2 cellular contexts compared by ENCODE assay signal in the genomic region with DNA sequence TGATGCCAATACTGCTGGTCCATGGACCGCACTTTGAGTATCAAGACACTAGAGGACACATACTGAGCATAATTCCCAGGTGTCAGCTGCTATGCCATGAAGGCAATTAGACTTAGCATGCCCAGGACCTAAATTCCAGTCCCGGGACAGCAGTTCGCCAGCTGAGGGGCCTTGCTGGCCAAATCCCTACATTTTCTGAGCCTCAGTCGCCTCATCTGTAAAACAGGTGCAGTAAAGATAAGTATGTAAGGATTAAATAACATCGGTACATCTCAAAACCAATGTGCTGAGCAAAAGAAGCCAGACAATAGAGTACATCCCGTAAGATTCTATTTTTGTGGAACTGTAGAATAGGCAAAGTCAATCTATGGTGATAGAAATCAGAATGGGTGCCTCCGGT.
A peak's percentile ranks its signal among the peaks of the same experiment; 100 is the strongest.
TF ChIP-seq lines count a peak whose summit lies in the region.

No MANE protein-coding gene starts in this region.

TF ChIP-seq in HepG2, 621 proteins besides CTCF, POLR2A, EP300 and RAD21:
- TF ChIP-seq PITX1 (CRISPR knock-in tag; IDR thresholded peaks at IDR 0.05) (no peak), ZNF629 (CRISPR knock-in tag; conservative IDR thresholded peaks at IDR 0.05) (peak; percentile 65)

TF ChIP-seq in WTC11, 78 proteins besides CTCF, POLR2A, EP300 and RAD21:
- TF ChIP-seq ZNF219 (CRISPR knock-in tag; IDR thresholded peaks at IDR 0.05; ENCODE audit: borderline replicate concordance) (no peak), JAZF1 (CRISPR knock-in tag; IDR thresholded peaks at IDR 0.05) (no peak), ZNF232 (CRISPR knock-in tag; IDR thresholded peaks at IDR 0.05) (no peak), HMGA2 (CRISPR knock-in tag; IDR thresholded peaks at IDR 0.05) (no peak), ZNF317 (CRISPR knock-in tag; IDR thresholded peaks at IDR 0.05; ENCODE audit: borderline replicate concordance, low read depth) (no peak), GTF2I (CRISPR knock-in tag; conservative IDR thresholded peaks at IDR 0.05) (no peak), ZNF121 (CRISPR knock-in tag; IDR thresholded peaks at IDR 0.05) (no peak), GRHL2 (CRISPR knock-in tag; IDR thresholded peaks at IDR 0.05; ENCODE audit: insufficient replicate concordance, severe bottlenecking) (no peak), ELF4 (CRISPR knock-in tag; IDR thresholded peaks at IDR 0.05; ENCODE audit: low read depth) (no peak)
- TF ChIP-seq, protein P1, sequence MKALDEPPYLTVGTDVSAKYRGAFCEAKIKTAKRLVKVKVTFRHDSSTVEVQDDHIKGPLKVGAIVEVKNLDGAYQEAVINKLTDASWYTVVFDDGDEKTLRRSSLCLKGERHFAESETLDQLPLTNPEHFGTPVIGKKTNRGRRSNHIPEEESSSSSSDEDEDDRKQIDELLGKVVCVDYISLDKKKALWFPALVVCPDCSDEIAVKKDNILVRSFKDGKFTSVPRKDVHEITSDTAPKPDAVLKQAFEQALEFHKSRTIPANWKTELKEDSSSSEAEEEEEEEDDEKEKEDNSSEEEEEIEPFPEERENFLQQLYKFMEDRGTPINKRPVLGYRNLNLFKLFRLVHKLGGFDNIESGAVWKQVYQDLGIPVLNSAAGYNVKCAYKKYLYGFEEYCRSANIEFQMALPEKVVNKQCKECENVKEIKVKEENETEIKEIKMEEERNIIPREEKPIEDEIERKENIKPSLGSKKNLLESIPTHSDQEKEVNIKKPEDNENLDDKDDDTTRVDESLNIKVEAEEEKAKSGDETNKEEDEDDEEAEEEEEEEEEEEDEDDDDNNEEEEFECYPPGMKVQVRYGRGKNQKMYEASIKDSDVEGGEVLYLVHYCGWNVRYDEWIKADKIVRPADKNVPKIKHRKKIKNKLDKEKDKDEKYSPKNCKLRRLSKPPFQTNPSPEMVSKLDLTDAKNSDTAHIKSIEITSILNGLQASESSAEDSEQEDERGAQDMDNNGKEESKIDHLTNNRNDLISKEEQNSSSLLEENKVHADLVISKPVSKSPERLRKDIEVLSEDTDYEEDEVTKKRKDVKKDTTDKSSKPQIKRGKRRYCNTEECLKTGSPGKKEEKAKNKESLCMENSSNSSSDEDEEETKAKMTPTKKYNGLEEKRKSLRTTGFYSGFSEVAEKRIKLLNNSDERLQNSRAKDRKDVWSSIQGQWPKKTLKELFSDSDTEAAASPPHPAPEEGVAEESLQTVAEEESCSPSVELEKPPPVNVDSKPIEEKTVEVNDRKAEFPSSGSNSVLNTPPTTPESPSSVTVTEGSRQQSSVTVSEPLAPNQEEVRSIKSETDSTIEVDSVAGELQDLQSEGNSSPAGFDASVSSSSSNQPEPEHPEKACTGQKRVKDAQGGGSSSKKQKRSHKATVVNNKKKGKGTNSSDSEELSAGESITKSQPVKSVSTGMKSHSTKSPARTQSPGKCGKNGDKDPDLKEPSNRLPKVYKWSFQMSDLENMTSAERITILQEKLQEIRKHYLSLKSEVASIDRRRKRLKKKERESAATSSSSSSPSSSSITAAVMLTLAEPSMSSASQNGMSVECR (CRISPR knock-in tag; IDR thresholded peaks at IDR 0.05; ENCODE audit: borderline replicate concordance) = no peak
- TF ChIP-seq, protein P2, sequence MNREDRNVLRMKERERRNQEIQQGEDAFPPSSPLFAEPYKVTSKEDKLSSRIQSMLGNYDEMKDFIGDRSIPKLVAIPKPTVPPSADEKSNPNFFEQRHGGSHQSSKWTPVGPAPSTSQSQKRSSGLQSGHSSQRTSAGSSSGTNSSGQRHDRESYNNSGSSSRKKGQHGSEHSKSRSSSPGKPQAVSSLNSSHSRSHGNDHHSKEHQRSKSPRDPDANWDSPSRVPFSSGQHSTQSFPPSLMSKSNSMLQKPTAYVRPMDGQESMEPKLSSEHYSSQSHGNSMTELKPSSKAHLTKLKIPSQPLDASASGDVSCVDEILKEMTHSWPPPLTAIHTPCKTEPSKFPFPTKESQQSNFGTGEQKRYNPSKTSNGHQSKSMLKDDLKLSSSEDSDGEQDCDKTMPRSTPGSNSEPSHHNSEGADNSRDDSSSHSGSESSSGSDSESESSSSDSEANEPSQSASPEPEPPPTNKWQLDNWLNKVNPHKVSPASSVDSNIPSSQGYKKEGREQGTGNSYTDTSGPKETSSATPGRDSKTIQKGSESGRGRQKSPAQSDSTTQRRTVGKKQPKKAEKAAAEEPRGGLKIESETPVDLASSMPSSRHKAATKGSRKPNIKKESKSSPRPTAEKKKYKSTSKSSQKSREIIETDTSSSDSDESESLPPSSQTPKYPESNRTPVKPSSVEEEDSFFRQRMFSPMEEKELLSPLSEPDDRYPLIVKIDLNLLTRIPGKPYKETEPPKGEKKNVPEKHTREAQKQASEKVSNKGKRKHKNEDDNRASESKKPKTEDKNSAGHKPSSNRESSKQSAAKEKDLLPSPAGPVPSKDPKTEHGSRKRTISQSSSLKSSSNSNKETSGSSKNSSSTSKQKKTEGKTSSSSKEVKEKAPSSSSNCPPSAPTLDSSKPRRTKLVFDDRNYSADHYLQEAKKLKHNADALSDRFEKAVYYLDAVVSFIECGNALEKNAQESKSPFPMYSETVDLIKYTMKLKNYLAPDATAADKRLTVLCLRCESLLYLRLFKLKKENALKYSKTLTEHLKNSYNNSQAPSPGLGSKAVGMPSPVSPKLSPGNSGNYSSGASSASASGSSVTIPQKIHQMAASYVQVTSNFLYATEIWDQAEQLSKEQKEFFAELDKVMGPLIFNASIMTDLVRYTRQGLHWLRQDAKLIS (CRISPR knock-in tag; IDR thresholded peaks at IDR 0.05; ENCODE audit: borderline replicate concordance) = no peak
- TF ChIP-seq, protein P3, sequence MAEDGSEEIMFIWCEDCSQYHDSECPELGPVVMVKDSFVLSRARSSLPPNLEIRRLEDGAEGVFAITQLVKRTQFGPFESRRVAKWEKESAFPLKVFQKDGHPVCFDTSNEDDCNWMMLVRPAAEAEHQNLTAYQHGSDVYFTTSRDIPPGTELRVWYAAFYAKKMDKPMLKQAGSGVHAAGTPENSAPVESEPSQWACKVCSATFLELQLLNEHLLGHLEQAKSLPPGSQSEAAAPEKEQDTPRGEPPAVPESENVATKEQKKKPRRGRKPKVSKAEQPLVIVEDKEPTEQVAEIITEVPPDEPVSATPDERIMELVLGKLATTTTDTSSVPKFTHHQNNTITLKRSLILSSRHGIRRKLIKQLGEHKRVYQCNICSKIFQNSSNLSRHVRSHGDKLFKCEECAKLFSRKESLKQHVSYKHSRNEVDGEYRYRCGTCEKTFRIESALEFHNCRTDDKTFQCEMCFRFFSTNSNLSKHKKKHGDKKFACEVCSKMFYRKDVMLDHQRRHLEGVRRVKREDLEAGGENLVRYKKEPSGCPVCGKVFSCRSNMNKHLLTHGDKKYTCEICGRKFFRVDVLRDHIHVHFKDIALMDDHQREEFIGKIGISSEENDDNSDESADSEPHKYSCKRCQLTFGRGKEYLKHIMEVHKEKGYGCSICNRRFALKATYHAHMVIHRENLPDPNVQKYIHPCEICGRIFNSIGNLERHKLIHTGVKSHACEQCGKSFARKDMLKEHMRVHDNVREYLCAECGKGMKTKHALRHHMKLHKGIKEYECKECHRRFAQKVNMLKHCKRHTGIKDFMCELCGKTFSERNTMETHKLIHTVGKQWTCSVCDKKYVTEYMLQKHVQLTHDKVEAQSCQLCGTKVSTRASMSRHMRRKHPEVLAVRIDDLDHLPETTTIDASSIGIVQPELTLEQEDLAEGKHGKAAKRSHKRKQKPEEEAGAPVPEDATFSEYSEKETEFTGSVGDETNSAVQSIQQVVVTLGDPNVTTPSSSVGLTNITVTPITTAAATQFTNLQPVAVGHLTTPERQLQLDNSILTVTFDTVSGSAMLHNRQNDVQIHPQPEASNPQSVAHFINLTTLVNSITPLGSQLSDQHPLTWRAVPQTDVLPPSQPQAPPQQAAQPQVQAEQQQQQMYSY (CRISPR knock-in tag; IDR thresholded peaks at IDR 0.05) = no peak
- TF ChIP-seq, protein P4, sequence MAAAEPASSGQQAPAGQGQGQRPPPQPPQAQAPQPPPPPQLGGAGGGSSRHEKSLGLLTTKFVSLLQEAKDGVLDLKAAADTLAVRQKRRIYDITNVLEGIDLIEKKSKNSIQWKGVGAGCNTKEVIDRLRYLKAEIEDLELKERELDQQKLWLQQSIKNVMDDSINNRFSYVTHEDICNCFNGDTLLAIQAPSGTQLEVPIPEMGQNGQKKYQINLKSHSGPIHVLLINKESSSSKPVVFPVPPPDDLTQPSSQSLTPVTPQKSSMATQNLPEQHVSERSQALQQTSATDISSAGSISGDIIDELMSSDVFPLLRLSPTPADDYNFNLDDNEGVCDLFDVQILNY (CRISPR knock-in tag; IDR thresholded peaks at IDR 0.05) = no peak
- TF ChIP-seq, protein P5, sequence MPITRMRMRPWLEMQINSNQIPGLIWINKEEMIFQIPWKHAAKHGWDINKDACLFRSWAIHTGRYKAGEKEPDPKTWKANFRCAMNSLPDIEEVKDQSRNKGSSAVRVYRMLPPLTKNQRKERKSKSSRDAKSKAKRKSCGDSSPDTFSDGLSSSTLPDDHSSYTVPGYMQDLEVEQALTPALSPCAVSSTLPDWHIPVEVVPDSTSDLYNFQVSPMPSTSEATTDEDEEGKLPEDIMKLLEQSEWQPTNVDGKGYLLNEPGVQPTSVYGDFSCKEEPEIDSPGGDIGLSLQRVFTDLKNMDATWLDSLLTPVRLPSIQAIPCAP (CRISPR knock-in tag; IDR thresholded peaks at IDR 0.05) = no peak
- TF ChIP-seq, protein P6, sequence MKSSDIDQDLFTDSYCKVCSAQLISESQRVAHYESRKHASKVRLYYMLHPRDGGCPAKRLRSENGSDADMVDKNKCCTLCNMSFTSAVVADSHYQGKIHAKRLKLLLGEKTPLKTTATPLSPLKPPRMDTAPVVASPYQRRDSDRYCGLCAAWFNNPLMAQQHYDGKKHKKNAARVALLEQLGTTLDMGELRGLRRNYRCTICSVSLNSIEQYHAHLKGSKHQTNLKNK (CRISPR knock-in tag; IDR thresholded peaks at IDR 0.05) = no peak
- TF ChIP-seq, protein P7, sequence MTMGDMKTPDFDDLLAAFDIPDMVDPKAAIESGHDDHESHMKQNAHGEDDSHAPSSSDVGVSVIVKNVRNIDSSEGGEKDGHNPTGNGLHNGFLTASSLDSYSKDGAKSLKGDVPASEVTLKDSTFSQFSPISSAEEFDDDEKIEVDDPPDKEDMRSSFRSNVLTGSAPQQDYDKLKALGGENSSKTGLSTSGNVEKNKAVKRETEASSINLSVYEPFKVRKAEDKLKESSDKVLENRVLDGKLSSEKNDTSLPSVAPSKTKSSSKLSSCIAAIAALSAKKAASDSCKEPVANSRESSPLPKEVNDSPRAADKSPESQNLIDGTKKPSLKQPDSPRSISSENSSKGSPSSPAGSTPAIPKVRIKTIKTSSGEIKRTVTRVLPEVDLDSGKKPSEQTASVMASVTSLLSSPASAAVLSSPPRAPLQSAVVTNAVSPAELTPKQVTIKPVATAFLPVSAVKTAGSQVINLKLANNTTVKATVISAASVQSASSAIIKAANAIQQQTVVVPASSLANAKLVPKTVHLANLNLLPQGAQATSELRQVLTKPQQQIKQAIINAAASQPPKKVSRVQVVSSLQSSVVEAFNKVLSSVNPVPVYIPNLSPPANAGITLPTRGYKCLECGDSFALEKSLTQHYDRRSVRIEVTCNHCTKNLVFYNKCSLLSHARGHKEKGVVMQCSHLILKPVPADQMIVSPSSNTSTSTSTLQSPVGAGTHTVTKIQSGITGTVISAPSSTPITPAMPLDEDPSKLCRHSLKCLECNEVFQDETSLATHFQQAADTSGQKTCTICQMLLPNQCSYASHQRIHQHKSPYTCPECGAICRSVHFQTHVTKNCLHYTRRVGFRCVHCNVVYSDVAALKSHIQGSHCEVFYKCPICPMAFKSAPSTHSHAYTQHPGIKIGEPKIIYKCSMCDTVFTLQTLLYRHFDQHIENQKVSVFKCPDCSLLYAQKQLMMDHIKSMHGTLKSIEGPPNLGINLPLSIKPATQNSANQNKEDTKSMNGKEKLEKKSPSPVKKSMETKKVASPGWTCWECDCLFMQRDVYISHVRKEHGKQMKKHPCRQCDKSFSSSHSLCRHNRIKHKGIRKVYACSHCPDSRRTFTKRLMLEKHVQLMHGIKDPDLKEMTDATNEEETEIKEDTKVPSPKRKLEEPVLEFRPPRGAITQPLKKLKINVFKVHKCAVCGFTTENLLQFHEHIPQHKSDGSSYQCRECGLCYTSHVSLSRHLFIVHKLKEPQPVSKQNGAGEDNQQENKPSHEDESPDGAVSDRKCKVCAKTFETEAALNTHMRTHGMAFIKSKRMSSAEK (CRISPR knock-in tag; IDR thresholded peaks at IDR 0.05; ENCODE audit: borderline replicate concordance) = no peak
